13 cellular contexts compared by ENCODE assay signal in genomic region chr1:228850141-228851100, GRCh38.
DNase-seq lines count a peak whose midpoint lies in the region; ATAC-seq and TF ChIP-seq lines count a peak whose summit lies in the region.
"Had no signal": no experiment of that assay in that cellular context is flagged by ENCODE, and none has a peak within 500 bp of the region (broad histone marks: within the 10 kb centered on the region; RNA-seq: fewer than 3 reads in every experiment).

No MANE protein-coding gene starts in this region.

- POLR2A ChIA-PET in activated CD8-positive, alpha-beta T cell treated with anti-CD3 and anti-CD28 coated beads for 36 hours (lab: Charles Lee): interaction anchor here (0.6 kb wide), 1 partner anchor 762 kb away, joined by 3 read pairs; no protein-coding TSS in a partner anchor

- DNase-seq in CD1c-positive myeloid dendritic cell (ENCODE audit: extremely low spot score) (peak; percentile 82), MV-4-11 (lab: John Stamatoyannopoulos, UW) (peak; percentile 81), omental fat pad (ENCODE audit: low spot score) (no peak), cardiac septum (ENCODE audit: low spot score) (no peak), hypothalamus (lab: John Stamatoyannopoulos, UW) (no peak)
- DNase-seq in activated CD8-positive, alpha-beta T cell treated with anti-CD3 and anti-CD28 coated beads for 36 hours: no peak
- DNase-seq: activated CD4-positive, alpha-beta T cell treated with anti-CD3 and anti-CD28 coated beads for 1 hour; hippocampal formation; NCI-H1105 treated with DMSO at 0.1 percent for 48 hours; substantia nigra had no signal

- no peaks in the 10 kb centered on the region for H3K27me3 Mint-ChIP-seq in brain
- no peaks in the 10 kb centered on the region for H3K27me3 Mint-ChIP-seq in activated CD8-positive, alpha-beta T cell treated with anti-CD3 and anti-CD28 coated beads for 36 hours

- H3K9me3 Mint-ChIP-seq in brain: peaks cover 1 to 6% (median 2%) of the 10 kb centered on the region in 5 experiments
- no peaks in the 10 kb centered on the region for H3K9me3 Mint-ChIP-seq in activated CD8-positive, alpha-beta T cell treated with anti-CD3 and anti-CD28 coated beads for 36 hours

- peak overlapping the region in 1 of 5 experiments; percentile 2 for H3K4me3 Mint-ChIP-seq in brain
- no peak overlapping the region for H3K4me3 Mint-ChIP-seq in activated CD8-positive, alpha-beta T cell treated with anti-CD3 and anti-CD28 coated beads for 36 hours

- CTCF ChIA-PET in activated CD8-positive, alpha-beta T cell treated with anti-CD3 and anti-CD28 coated beads for 36 hours (lab: Charles Lee): no interaction called here

- peaks cover 50% of the 10 kb centered on the region for H3K4me1 Mint-ChIP-seq in brain
- H3K4me1 Mint-ChIP-seq in activated CD8-positive, alpha-beta T cell treated with anti-CD3 and anti-CD28 coated beads for 36 hours (ENCODE audit: low read depth): no peaks in the 10 kb centered on the region

- no peak for TF ChIP-seq CTCF in brain (conservative IDR thresholded peaks at IDR 0.05)
- TF ChIP-seq CTCF in omental fat pad (IDR thresholded peaks at IDR 0.05): no peak
- TF ChIP-seq CTCF in activated CD8-positive, alpha-beta T cell treated with anti-CD3 and anti-CD28 coated beads for 36 hours (IDR thresholded peaks at IDR 0.05): no peak

- peak overlapping the region in 4 of 5 experiments; percentile 32 to 82 (median 49) for H3K27ac Mint-ChIP-seq in brain
- no peak overlapping the region for H3K27ac Mint-ChIP-seq in activated CD8-positive, alpha-beta T cell treated with anti-CD3 and anti-CD28 coated beads for 36 hours
- H3K27ac Mint-ChIP-seq: IgD-negative memory B cell had no signal

- peak; percentile 48 for ATAC-seq in omental fat pad (ENCODE audit: low FRiP score)
- no peak for ATAC-seq in activated CD8-positive, alpha-beta T cell treated with anti-CD3 and anti-CD28 coated beads for 36 hours
- ATAC-seq in HG03469 (IDR thresholded peaks at IDR 0.05; ENCODE audit: unreplicated experiment): no peak

- no peaks in the 10 kb centered on the region for H3K36me3 Mint-ChIP-seq in brain
- no peaks in the 10 kb centered on the region for H3K36me3 Mint-ChIP-seq in activated CD8-positive, alpha-beta T cell treated with anti-CD3 and anti-CD28 coated beads for 36 hours (ENCODE audit: low read depth)
- H3K36me3 Mint-ChIP-seq: IgD-negative memory B cell had no signal

- intact Hi-C loops in activated CD8-positive, alpha-beta T cell treated with anti-CD3 and anti-CD28 coated beads for 36 hours (cut with micrococcal nuclease): no loop called here
- intact Hi-C loops in cardiac septum (cut with DNase I): no loop called here

Comparison
In these comparisons a context has a peak if more than half of its experiments do, and no peak if none do; other contexts are left out.
1. DNase-seq: peak in CD1c-positive myeloid dendritic cell (single experiment) and MV-4-11 (single experiment); none in omental fat pad (single experiment), activated CD8-positive, alpha-beta T cell treated with anti-CD3 and anti-CD28 coated beads for 36 hours (single experiment), cardiac septum (single experiment) and hypothalamus (0 of 51).